ENCODE assay signal across 12 cellular contexts in genomic region chr5:63563008-63563917, GRCh38.
"Had no signal": no experiment of that assay in that cellular context is flagged by ENCODE, and none has a peak within 500 bp of the region (broad histone marks: within the 10 kb centered on the region; RNA-seq: fewer than 3 reads in every experiment).

No MANE protein-coding gene starts in this region.

- ATAC-seq: esophagus mucosa; left cardiac atrium; naive thymus-derived CD4-positive, alpha-beta T cell; WTC11 had no signal

- DNase-seq: activated CD4-positive, alpha-beta T cell treated with anti-CD3 and anti-CD28 coated beads, Interleukin-2, amount 10 ng/mL, durations not matched to agents 24 days and 14 days; activated effector memory CD4-positive, alpha-beta T cell treated with anti-CD3 and anti-CD28 coated beads, Interleukin-2, amount 50 U/mL, for 16 hours; activated T-cell treated with anti-CD3 and anti-CD28 coated beads, Interleukin-2, amount 50 U/mL, for 1 hour; brain microvascular endothelial cell; left cardiac atrium; naive thymus-derived CD4-positive, alpha-beta T cell; tibial artery had no signal

- H3K27me3 ChIP-seq: brain microvascular endothelial cell, neutrophil, tibial artery, vagina had no signal

- H3K9me3 ChIP-seq: neutrophil, vagina had no signal

- H3K36me3 ChIP-seq: brain microvascular endothelial cell, neutrophil, tibial artery, vagina had no signal

- H3K4me1 ChIP-seq: tibial artery, vagina had no signal

- H3K27ac ChIP-seq: brain microvascular endothelial cell, neutrophil, tibial artery, vagina had no signal

- H3K4me3 Mint-ChIP-seq: activated CD4-positive, alpha-beta T cell treated with anti-CD3 and anti-CD28 coated beads, Interleukin-2, amount 10 ng/mL, durations not matched to agents 24 days and 14 days; activated naive CD8-positive, alpha-beta T cell; naive thymus-derived CD4-positive, alpha-beta T cell; WTC11 had no signal

- H3K36me3 Mint-ChIP-seq: activated naive CD8-positive, alpha-beta T cell; naive thymus-derived CD4-positive, alpha-beta T cell had no signal

- H3K27ac Mint-ChIP-seq: activated CD4-positive, alpha-beta T cell treated with anti-CD3 and anti-CD28 coated beads, Interleukin-2, amount 10 ng/mL, durations not matched to agents 24 days and 14 days; activated naive CD8-positive, alpha-beta T cell; naive thymus-derived CD4-positive, alpha-beta T cell; WTC11 had no signal

- H3K27me3 Mint-ChIP-seq: activated CD4-positive, alpha-beta T cell treated with anti-CD3 and anti-CD28 coated beads, Interleukin-2, amount 10 ng/mL, durations not matched to agents 24 days and 14 days; activated naive CD8-positive, alpha-beta T cell; naive thymus-derived CD4-positive, alpha-beta T cell had no signal

- H3K4me1 Mint-ChIP-seq: activated CD4-positive, alpha-beta T cell treated with anti-CD3 and anti-CD28 coated beads, Interleukin-2, amount 10 ng/mL, durations not matched to agents 24 days and 14 days; naive thymus-derived CD4-positive, alpha-beta T cell; WTC11 had no signal

- H3K4me3 ChIP-seq: tibial artery, vagina had no signal
